Comparison of ENCODE assay signal across 10 cellular contexts in genomic region chr18:35835838-35836237, GRCh38.
DNase-seq lines count a peak whose midpoint lies in the region; ATAC-seq and TF ChIP-seq lines count a peak whose summit lies in the region.
"Had no signal": no experiment of that assay in that cellular context is flagged by ENCODE, and none has a peak within 500 bp of the region (broad histone marks: within the 10 kb centered on the region; RNA-seq: fewer than 3 reads in every experiment).

No MANE protein-coding gene starts in this region.

- peaks cover 28% of the 10 kb centered on the region for H3K9me3 Mint-ChIP-seq in activated B cell treated with CpG ODN at 0.5 μM for 24 hours
- H3K9me3 Mint-ChIP-seq in activated CD4-positive, alpha-beta memory T cell treated with anti-CD3 and anti-CD28 coated beads for 36 hours: peaks cover 20% of the 10 kb centered on the region
- H3K9me3 Mint-ChIP-seq in activated T-helper 17 cell treated with anti-CD3 and anti-CD28 coated beads, Interleukin-2, amount 50 U/mL, for 72 hours: no peaks in the 10 kb centered on the region

- CTCF ChIA-PET in activated B cell treated with CpG ODN at 0.5 μM for 24 hours (lab: Charles Lee): interaction anchor here (2.6 kb wide), 1 partner anchor 79 kb away, joined by 8 read pairs; no protein-coding TSS in a partner anchor
- CTCF ChIA-PET in activated CD4-positive, alpha-beta memory T cell treated with anti-CD3 and anti-CD28 coated beads for 36 hours (lab: Charles Lee): no interaction called here

- ATAC-seq in GM18867 (IDR thresholded peaks at IDR 0.05; ENCODE audit: unreplicated experiment): peak; percentile 93
- ATAC-seq in GM21717 (IDR thresholded peaks at IDR 0.05; ENCODE audit: unreplicated experiment): peak; percentile 83
- peak; percentile 90 for ATAC-seq in HG03175 (IDR thresholded peaks at IDR 0.05; ENCODE audit: unreplicated experiment)
- peak; percentile 45 for ATAC-seq in activated B cell treated with CpG ODN at 0.5 μM for 24 hours (ENCODE audit: low read depth)
- no peak for ATAC-seq in activated CD4-positive, CD25-positive, alpha-beta regulatory T cell treated with anti-CD3 and anti-CD28 coated beads, Interleukin-2, amount 50 U/mL, for 24 hours
- ATAC-seq in activated T-helper 17 cell treated with anti-CD3 and anti-CD28 coated beads, Interleukin-2, amount 50 U/mL, for 72 hours (replicated peaks): no peak

- DNase-seq in activated B cell treated with CpG ODN at 0.5 μM for 24 hours: no peak
- no peak for DNase-seq in NCI-H345 treated with DMSO at 0.1 percent for 48 hours (lab: John Stamatoyannopoulos, UW; ENCODE audit: unreplicated experiment)
- no peak for DNase-seq in activated CD4-positive, alpha-beta memory T cell treated with anti-CD3 and anti-CD28 coated beads for 36 hours
- DNase-seq: NCI-H1694 had no signal

- H3K4me1 Mint-ChIP-seq in activated B cell treated with CpG ODN at 0.5 μM for 24 hours: peaks cover 21% of the 10 kb centered on the region
- no peaks in the 10 kb centered on the region for H3K4me1 Mint-ChIP-seq in activated CD4-positive, alpha-beta memory T cell treated with anti-CD3 and anti-CD28 coated beads for 36 hours (ENCODE audit: low read depth)
- H3K4me1 Mint-ChIP-seq in activated T-helper 17 cell treated with anti-CD3 and anti-CD28 coated beads, Interleukin-2, amount 50 U/mL, for 72 hours: no peaks in the 10 kb centered on the region

- H3K27me3 Mint-ChIP-seq in activated B cell treated with CpG ODN at 0.5 μM for 24 hours: no peaks in the 10 kb centered on the region
- peaks cover 7% of the 10 kb centered on the region for H3K27me3 Mint-ChIP-seq in activated CD4-positive, alpha-beta memory T cell treated with anti-CD3 and anti-CD28 coated beads for 36 hours
- peaks cover 19% of the 10 kb centered on the region for H3K27me3 Mint-ChIP-seq in activated T-helper 17 cell treated with anti-CD3 and anti-CD28 coated beads, Interleukin-2, amount 50 U/mL, for 72 hours

- no peak overlapping the region for H3K4me3 Mint-ChIP-seq in activated B cell treated with CpG ODN at 0.5 μM for 24 hours
- no peak overlapping the region for H3K4me3 Mint-ChIP-seq in activated CD4-positive, alpha-beta memory T cell treated with anti-CD3 and anti-CD28 coated beads for 36 hours
- H3K4me3 Mint-ChIP-seq in activated T-helper 17 cell treated with anti-CD3 and anti-CD28 coated beads, Interleukin-2, amount 50 U/mL, for 72 hours: no peak overlapping the region
- H3K4me3 Mint-ChIP-seq: activated T-helper 1 cell treated with anti-CD3 and anti-CD28 coated beads, Interleukin-12 subunit alpha, Interleukin-12 subunit beta, Interleukin-2, Interleukin-4 antibody, amounts not matched to agents 30 ng/mL and 10 ng/mL and 1 ng/mL, durations not matched to agents 14 hours and 24 hours and 36 hours had no signal

- POLR2A ChIA-PET in activated B cell treated with CpG ODN at 0.5 μM for 24 hours (lab: Charles Lee): no interaction called here
- POLR2A ChIA-PET in activated CD4-positive, alpha-beta memory T cell treated with anti-CD3 and anti-CD28 coated beads for 36 hours (lab: Charles Lee): no interaction called here

- no peak for TF ChIP-seq CTCF in activated B cell treated with CpG ODN at 0.5 μM for 24 hours (IDR thresholded peaks at IDR 0.05)

- no peaks in the 10 kb centered on the region for H3K36me3 Mint-ChIP-seq in activated B cell treated with CpG ODN at 0.5 μM for 24 hours (ENCODE audit: low read depth)
- H3K36me3 Mint-ChIP-seq in activated CD4-positive, alpha-beta memory T cell treated with anti-CD3 and anti-CD28 coated beads for 36 hours: peaks cover 2% of the 10 kb centered on the region
- H3K36me3 Mint-ChIP-seq in activated T-helper 17 cell treated with anti-CD3 and anti-CD28 coated beads, Interleukin-2, amount 50 U/mL, for 72 hours (ENCODE audit: low read depth): no peaks in the 10 kb centered on the region

- intact Hi-C loops in activated B cell treated with CpG ODN at 0.5 μM for 24 hours (cut with micrococcal nuclease): no loop called here
- intact Hi-C loops in activated CD4-positive, alpha-beta memory T cell treated with anti-CD3 and anti-CD28 coated beads for 36 hours (cut with micrococcal nuclease): no loop called here

- no peak overlapping the region for H3K27ac Mint-ChIP-seq in activated B cell treated with CpG ODN at 0.5 μM for 24 hours
- H3K27ac Mint-ChIP-seq in activated CD4-positive, alpha-beta memory T cell treated with anti-CD3 and anti-CD28 coated beads for 36 hours: no peak overlapping the region
- no peak overlapping the region for H3K27ac Mint-ChIP-seq in activated T-helper 17 cell treated with anti-CD3 and anti-CD28 coated beads, Interleukin-2, amount 50 U/mL, for 72 hours
- H3K27ac Mint-ChIP-seq: activated T-helper 1 cell treated with anti-CD3 and anti-CD28 coated beads, Interleukin-12 subunit alpha, Interleukin-12 subunit beta, Interleukin-2, Interleukin-4 antibody, amounts not matched to agents 30 ng/mL and 10 ng/mL and 1 ng/mL, durations not matched to agents 14 hours and 24 hours and 36 hours had no signal

Comparison
In these comparisons a context has a peak if more than half of its experiments do, and no peak if none do; other contexts are left out.
1. ATAC-seq: peak in GM18867 (single experiment), GM21717 (single experiment), HG03175 (single experiment) and activated B cell treated with CpG ODN at 0.5 μM for 24 hours (single experiment); none in activated CD4-positive, CD25-positive, alpha-beta regulatory T cell treated with anti-CD3 and anti-CD28 coated beads, Interleukin-2, amount 50 U/mL, for 24 hours (0 of 2) and activated T-helper 17 cell treated with anti-CD3 and anti-CD28 coated beads, Interleukin-2, amount 50 U/mL, for 72 hours (single experiment).